In genomic region chr10:103069453-103070331, GRCh38 we compare ENCODE assay signal across 8 cellular contexts.
A peak's percentile ranks its signal among the peaks of the same experiment; 100 is the strongest.
DNase-seq lines count a peak whose midpoint lies in the region; ATAC-seq and TF ChIP-seq lines count a peak whose summit lies in the region.

No MANE protein-coding gene starts in this region.

- no peaks in the 10 kb centered on the region for H3K4me1 ChIP-seq in iPS DF 6.9 (ENCODE audit: control insufficient read depth, insufficient read depth, low read length)

- TF ChIP-seq EP300 in Ishikawa (IDR thresholded peaks at IDR 0.05; ENCODE audit: borderline replicate concordance), result no peak

- no peaks in the 10 kb centered on the region for H3K27me3 ChIP-seq in iPS DF 6.9 (ENCODE audit: control insufficient read depth, insufficient read depth, low read length)

- no CpG with 5 or more reads among the region's 16 CpGs for WGBS in iPS DF 6.9 (ENCODE audit: insufficient coverage, insufficient read length)

- no peak overlapping the region for H3K27ac ChIP-seq in iPS DF 6.9 (ENCODE audit: low read length)

- H3K36me3 ChIP-seq in iPS DF 6.9 (ENCODE audit: control insufficient read depth, insufficient read depth, low read length), result no peaks in the 10 kb centered on the region

- H3K9me3 ChIP-seq in iPS DF 6.9 (ENCODE audit: control insufficient read depth, insufficient read depth, low read length), result no peaks in the 10 kb centered on the region

- peak; percentile 98 for TF ChIP-seq RAD21 in Ishikawa (IDR thresholded peaks at IDR 0.05; ENCODE audit: low read depth)

- H3K4me3 ChIP-seq in iPS DF 6.9 (ENCODE audit: low read length), result no peak overlapping the region

- no peak for ATAC-seq in HG03097 (IDR thresholded peaks at IDR 0.05; ENCODE audit: low FRiP score, unreplicated experiment)

- DNase-seq in CD1c-positive myeloid dendritic cell (ENCODE audit: extremely low spot score) (peak; percentile 52), GM19240 (ENCODE audit: insufficient read length, low spot score) (peak; percentile 54), T-helper 1 cell (peak; percentile 33 to 63 (median 56)), anterior cingulate cortex (lab: John Stamatoyannopoulos, UW) (peak in 35 of 58 donors; percentile 1 to 69 (median 19)), iPS DF 6.9 (ENCODE audit: low read depth, low spot score) (peak; percentile 58)
- peak; percentile 36 to 57 (median 55) for DNase-seq in stimulated activated CD4-positive, alpha-beta T cell treated with anti-CD3 and anti-CD28 coated beads, Interleukin-12 subunit alpha, Interleukin-12 subunit beta, amount 100 ng/mL, for 48 hours (ENCODE audit: low read depth in 2 of 3, low spot score in 1 of 3)

TF ChIP-seq in Ishikawa, 13 proteins besides CTCF, POLR2A, EP300 and RAD21:
- TF ChIP-seq CREB1 (IDR thresholded peaks at IDR 0.05; ENCODE audit: low read depth), result no peak
- no peak for TF ChIP-seq REST (IDR thresholded peaks at IDR 0.05; ENCODE audit: low read depth)
- TF ChIP-seq EGR1 (IDR thresholded peaks at IDR 0.05), result no peak
- TF ChIP-seq TEAD4 (IDR thresholded peaks at IDR 0.05), result no peak
- no peak for TF ChIP-seq NFIC (IDR thresholded peaks at IDR 0.05)
- no peak for TF ChIP-seq TCF12 (IDR thresholded peaks at IDR 0.05; ENCODE audit: low read depth)
- no peak for TF ChIP-seq YY1 (IDR thresholded peaks at IDR 0.05; ENCODE audit: low read depth)
- TF ChIP-seq TAF1 (IDR thresholded peaks at IDR 0.05; ENCODE audit: low read depth), result no peak
- TF ChIP-seq ZBTB7A (IDR thresholded peaks at IDR 0.05; ENCODE audit: low read depth), result no peak
- TF ChIP-seq MAX (IDR thresholded peaks at IDR 0.05), result no peak
- TF ChIP-seq CEBPB (IDR thresholded peaks at IDR 0.05), result no peak
- TF ChIP-seq USF1 (IDR thresholded peaks at IDR 0.05), result no peak
- no peak for TF ChIP-seq FOXM1 (IDR thresholded peaks at IDR 0.05; ENCODE audit: borderline replicate concordance, low read depth)
